ENCODE assay signal across 28 cellular contexts in genomic region chr18:6428851-6429395, GRCh38.
"Had no signal": no experiment of that assay in that cellular context is flagged by ENCODE, and none has a peak within 500 bp of the region (broad histone marks: within the 10 kb centered on the region; RNA-seq: fewer than 3 reads in every experiment).

No MANE protein-coding gene starts in this region.

- H3K4me3 Mint-ChIP-seq: immature natural killer cell; naive B cell; natural killer cell; nephron progenitor cell; stimulated activated naive B cell treated with anti-CD40 and anti-IgM and Interleukin-4, amounts not matched to agents 10 μg/mL and 1 μg/mL and 100 μg/mL, for 72 hours had no signal

- H3K27me3 Mint-ChIP-seq: stimulated activated naive B cell treated with anti-CD40 and anti-IgM and Interleukin-4, amounts not matched to agents 10 μg/mL and 1 μg/mL and 100 μg/mL, for 72 hours had no signal

- H3K4me3 ChIP-seq: heart left ventricle, lower lobe of right lung, ovary, prostate gland, right lobe of liver, skin epidermis, stomach, testis, thyroid gland, transverse colon, upper lobe of left lung, vagina had no signal

- H3K9me3 ChIP-seq: heart left ventricle, lower lobe of right lung, ovary, prostate gland, right lobe of liver, stomach, testis, thyroid gland, transverse colon, upper lobe of left lung, vagina had no signal

- H3K4me1 Mint-ChIP-seq: naive B cell; natural killer cell; stimulated activated naive B cell treated with anti-CD40 and anti-IgM and Interleukin-4, amounts not matched to agents 10 μg/mL and 1 μg/mL and 100 μg/mL, for 72 hours had no signal

- H3K9me3 Mint-ChIP-seq: immature natural killer cell; naive B cell; natural killer cell; nephron progenitor cell; stimulated activated naive B cell treated with anti-CD40 and anti-IgM and Interleukin-4, amounts not matched to agents 10 μg/mL and 1 μg/mL and 100 μg/mL, for 72 hours had no signal

- H3K27ac ChIP-seq: heart left ventricle, lower lobe of right lung, ovary, prostate gland, right lobe of liver, skin epidermis, stomach, testis, thyroid gland, transverse colon, upper lobe of left lung, vagina had no signal

- DNase-seq: heart left ventricle; hypothalamus; immature natural killer cell; kidney; left colon; lower lobe of right lung; mammary epithelial cell; mesenchymal stem cell; naive B cell; natural killer cell; nephron progenitor cell; ovary; retina; right lobe of liver; stimulated activated CD4-positive, alpha-beta T cell treated with anti-CD3 and anti-CD28 coated beads, Interleukin-12 subunit alpha, Interleukin-12 subunit beta, amount 100 ng/mL, for 4 hours; stimulated activated CD4-positive, alpha-beta T cell treated with anti-CD3 and anti-CD28 coated beads, Interleukin-15, amount 100 ng/mL, for 24 hours; stimulated activated CD4-positive, alpha-beta T cell treated with anti-CD3 and anti-CD28 coated beads, Interleukin-2, amount 100 ng/mL, for 24 hours; stimulated activated CD4-positive, alpha-beta T cell treated with anti-CD3 and anti-CD28 coated beads, Interleukin-4, amount 100 ng/mL, for 1 hour; stimulated activated naive B cell treated with anti-CD40 and anti-IgM and Interleukin-4, amounts not matched to agents 10 μg/mL and 1 μg/mL and 100 μg/mL, for 72 hours; stimulated activated naive CD8-positive, alpha-beta T cell treated with anti-CD3 and anti-CD28 coated beads, Interleukin-15, Interleukin-2, amounts not matched to agents 100 U/mL and 50 U/mL, for 24 hours; stomach; testis; thyroid gland; transverse colon; upper lobe of left lung had no signal

- H3K27me3 ChIP-seq: heart left ventricle, ovary, right lobe of liver, stomach, testis, thyroid gland, transverse colon, upper lobe of left lung, vagina had no signal

- H3K36me3 ChIP-seq: heart left ventricle, lower lobe of right lung, ovary, prostate gland, right lobe of liver, stomach, thyroid gland, transverse colon, upper lobe of left lung, vagina had no signal

- H3K36me3 Mint-ChIP-seq: immature natural killer cell; naive B cell; natural killer cell; stimulated activated naive B cell treated with anti-CD40 and anti-IgM and Interleukin-4, amounts not matched to agents 10 μg/mL and 1 μg/mL and 100 μg/mL, for 72 hours had no signal

- ATAC-seq: heart left ventricle; left colon; lower lobe of right lung; natural killer cell; right lobe of liver; stimulated activated naive B cell treated with anti-CD40 and anti-IgM and Interleukin-4, amounts not matched to agents 10 μg/mL and 1 μg/mL and 100 μg/mL, for 72 hours; stimulated activated naive CD8-positive, alpha-beta T cell treated with anti-CD3 and anti-CD28 coated beads, Interleukin-15, Interleukin-2, amounts not matched to agents 100 U/mL and 50 U/mL, for 24 hours had no signal

- H3K27ac Mint-ChIP-seq: naive B cell; natural killer cell; nephron progenitor cell; stimulated activated naive B cell treated with anti-CD40 and anti-IgM and Interleukin-4, amounts not matched to agents 10 μg/mL and 1 μg/mL and 100 μg/mL, for 72 hours had no signal

- H3K4me1 ChIP-seq: heart left ventricle, lower lobe of right lung, prostate gland, stomach, thyroid gland, transverse colon, upper lobe of left lung, vagina had no signal
